Comparison of ENCODE assay signal across 1 cellular context in the genomic region with DNA sequence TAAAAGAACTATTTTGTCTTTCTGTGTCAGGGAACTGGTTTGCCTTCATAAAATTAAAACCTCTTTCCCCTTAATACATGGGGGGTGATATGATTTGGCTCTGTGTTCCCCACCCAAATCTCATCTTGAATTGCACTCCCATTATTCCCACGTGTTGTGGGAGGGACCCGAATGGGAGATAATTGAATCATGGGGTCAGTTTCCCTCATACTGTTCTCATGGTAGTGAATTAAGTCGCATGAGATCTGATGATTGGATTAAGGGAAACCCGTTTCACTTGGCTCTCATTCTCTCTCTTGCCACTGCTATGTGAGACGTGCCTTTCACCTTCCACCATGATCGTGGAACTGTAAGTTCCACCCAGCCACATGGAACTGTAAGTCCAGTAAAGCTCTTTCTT.
TF ChIP-seq lines count a peak whose summit lies in the region.

No MANE protein-coding gene starts in this region.

TF ChIP-seq in WTC11, 78 proteins besides CTCF, POLR2A, EP300 and RAD21 (continued from another document):
- TF ChIP-seq, protein P1, sequence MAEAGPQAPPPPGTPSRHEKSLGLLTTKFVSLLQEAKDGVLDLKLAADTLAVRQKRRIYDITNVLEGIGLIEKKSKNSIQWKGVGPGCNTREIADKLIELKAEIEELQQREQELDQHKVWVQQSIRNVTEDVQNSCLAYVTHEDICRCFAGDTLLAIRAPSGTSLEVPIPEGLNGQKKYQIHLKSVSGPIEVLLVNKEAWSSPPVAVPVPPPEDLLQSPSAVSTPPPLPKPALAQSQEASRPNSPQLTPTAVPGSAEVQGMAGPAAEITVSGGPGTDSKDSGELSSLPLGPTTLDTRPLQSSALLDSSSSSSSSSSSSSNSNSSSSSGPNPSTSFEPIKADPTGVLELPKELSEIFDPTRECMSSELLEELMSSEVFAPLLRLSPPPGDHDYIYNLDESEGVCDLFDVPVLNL (CRISPR knock-in tag; IDR thresholded peaks at IDR 0.05; ENCODE audit: borderline replicate concordance, low read depth) = no peak
- TF ChIP-seq, protein P2, sequence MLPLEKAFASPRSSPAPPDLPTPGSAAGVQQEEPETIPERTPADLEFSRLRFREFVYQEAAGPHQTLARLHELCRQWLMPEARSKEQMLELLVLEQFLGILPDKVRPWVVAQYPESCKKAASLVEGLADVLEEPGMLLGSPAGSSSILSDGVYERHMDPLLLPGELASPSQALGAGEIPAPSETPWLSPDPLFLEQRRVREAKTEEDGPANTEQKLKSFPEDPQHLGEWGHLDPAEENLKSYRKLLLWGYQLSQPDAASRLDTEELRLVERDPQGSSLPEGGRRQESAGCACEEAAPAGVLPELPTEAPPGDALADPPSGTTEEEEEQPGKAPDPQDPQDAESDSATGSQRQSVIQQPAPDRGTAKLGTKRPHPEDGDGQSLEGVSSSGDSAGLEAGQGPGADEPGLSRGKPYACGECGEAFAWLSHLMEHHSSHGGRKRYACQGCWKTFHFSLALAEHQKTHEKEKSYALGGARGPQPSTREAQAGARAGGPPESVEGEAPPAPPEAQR (CRISPR knock-in tag; IDR thresholded peaks at IDR 0.05) = no peak
